In the genomic region with DNA sequence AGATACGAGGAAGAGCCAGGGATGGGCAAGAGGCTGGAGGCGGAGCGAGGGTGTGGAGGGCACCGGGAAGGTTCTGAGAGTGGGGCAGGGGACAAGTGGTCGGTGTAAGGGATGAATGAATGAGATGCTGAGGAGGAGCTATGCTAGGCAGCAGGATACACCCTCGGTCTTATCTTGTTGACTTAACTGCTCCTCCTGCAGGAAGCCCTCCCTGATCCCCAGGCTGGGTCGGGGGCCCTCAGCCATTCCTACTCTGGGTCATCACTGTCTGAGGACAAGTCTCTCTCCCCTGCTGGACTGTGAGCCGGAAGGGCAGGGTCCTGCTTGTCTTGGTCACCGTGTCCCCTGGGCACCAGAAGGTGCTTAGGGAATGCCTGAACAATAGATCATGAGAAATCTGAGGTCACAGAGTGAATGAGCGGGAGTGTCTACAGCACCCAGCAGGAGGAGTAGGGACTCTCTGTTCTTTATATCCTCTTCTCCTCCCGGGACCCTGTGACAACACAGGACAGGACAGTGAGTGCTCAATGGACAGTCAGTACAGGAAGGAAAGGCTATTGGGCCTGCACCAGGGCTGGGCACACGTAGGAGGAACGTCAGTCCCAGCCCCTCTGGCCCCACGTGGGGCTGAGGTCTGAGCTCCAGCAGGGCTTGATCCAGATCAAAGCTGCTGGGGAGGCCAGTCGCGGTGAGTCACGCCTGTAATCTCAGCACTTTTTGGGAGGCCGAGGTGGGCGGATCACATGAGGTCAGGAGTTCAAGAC, we compare ENCODE assay signal across 8 cellular contexts. TPM values are rescaled to one million over a fixed set of nuclear protein-coding genes. Genes with fewer than 3 reads are reported as not detected.
DNase-seq lines count a peak whose midpoint lies in the region; ATAC-seq and TF ChIP-seq lines count a peak whose summit lies in the region.

No MANE protein-coding gene starts in this region.

- H3K9me3 ChIP-seq in stomach: peaks cover 0 to 4% (median 0%) of the 10 kb centered on the region in 4 donors

- H3K4me3 Mint-ChIP-seq in activated CD4-positive, alpha-beta T cell treated with anti-CD3 and anti-CD28 coated beads, Interleukin-2, amount 10 ng/mL, durations not matched to agents 7 days and 5 days: peak overlapping the region; percentile 43
- H3K4me3 Mint-ChIP-seq in WTC11: peak overlapping the region; percentile 68

- CTCF ChIA-PET in activated CD4-positive, alpha-beta T cell treated with anti-CD3 and anti-CD28 coated beads, Interleukin-2, amount 10 ng/mL, durations not matched to agents 7 days and 5 days (lab: Charles Lee): interaction anchor here (0.9 to 1.5 kb wide), 4 partner anchors 10 to 94 kb away, joined by 3 to 5 read pairs (median 3); partner anchors contain the start of genes BLOC1S3 and TRAPPC6A
- CTCF ChIA-PET in WTC11 (lab: Charles Lee): interaction anchor here (0.9 to 3.4 kb wide), 9 partner anchors 8 to 184 kb away, joined by 3 to 21 read pairs (median 8); partner anchors contain the start of genes BLOC1S3 and TRAPPC6A

- TF ChIP-seq CTCF in WTC11 (IDR thresholded peaks at IDR 0.05): no peak
- no peak for TF ChIP-seq CTCF in stomach (IDR thresholded peaks at IDR 0.05)

- TF ChIP-seq POLR2A in stomach (IDR thresholded peaks at IDR 0.05): no peak

- H3K36me3 Mint-ChIP-seq in activated CD4-positive, alpha-beta T cell treated with anti-CD3 and anti-CD28 coated beads, Interleukin-2, amount 10 ng/mL, durations not matched to agents 7 days and 5 days (ENCODE audit: low read depth): peaks cover 4% of the 10 kb centered on the region
- no peaks in the 10 kb centered on the region for H3K36me3 Mint-ChIP-seq in WTC11

- H3K27ac ChIP-seq in stomach: no peak overlapping the region

- peaks cover 38% of the 10 kb centered on the region for H3K27me3 Mint-ChIP-seq in activated CD4-positive, alpha-beta T cell treated with anti-CD3 and anti-CD28 coated beads, Interleukin-2, amount 10 ng/mL, durations not matched to agents 7 days and 5 days
- peaks cover 63% of the 10 kb centered on the region for H3K27me3 Mint-ChIP-seq in WTC11 (ENCODE audit: low read depth)

- H3K27ac Mint-ChIP-seq in activated CD4-positive, alpha-beta T cell treated with anti-CD3 and anti-CD28 coated beads, Interleukin-2, amount 10 ng/mL, durations not matched to agents 7 days and 5 days: no peak overlapping the region
- H3K27ac Mint-ChIP-seq in WTC11: no peak overlapping the region; the same call in 1 of the 2 replicates

- H3K9me3 Mint-ChIP-seq in activated CD4-positive, alpha-beta T cell treated with anti-CD3 and anti-CD28 coated beads, Interleukin-2, amount 10 ng/mL, durations not matched to agents 7 days and 5 days: no peaks in the 10 kb centered on the region
- H3K9me3 Mint-ChIP-seq in WTC11: no peaks in the 10 kb centered on the region

- POLR2A ChIA-PET in activated CD4-positive, alpha-beta T cell treated with anti-CD3 and anti-CD28 coated beads, Interleukin-2, amount 10 ng/mL, durations not matched to agents 7 days and 5 days (lab: Charles Lee): no interaction called here
- POLR2A ChIA-PET in WTC11 (lab: Charles Lee): no interaction called here

- TF ChIP-seq EP300 in stomach (IDR thresholded peaks at IDR 0.05): no peak

- no peak for ATAC-seq in WTC11
- peak; percentile 36 for ATAC-seq in left ventricle myocardium superior
- ATAC-seq in HG02970 (IDR thresholded peaks at IDR 0.05; ENCODE audit: low FRiP score, unreplicated experiment): no peak
- ATAC-seq in GM19351 (IDR thresholded peaks at IDR 0.05; ENCODE audit: unreplicated experiment): no peak

- intact Hi-C loops in left ventricle myocardium superior (cut with micrococcal nuclease) (no loop called here), stomach (cut with DNase I; ENCODE audit: low total_unique reads) (no loop called here)

- peaks cover 26 to 41% (median 31%) of the 10 kb centered on the region in 4 donors for H3K4me1 ChIP-seq in stomach

- H3K4me1 Mint-ChIP-seq in activated CD4-positive, alpha-beta T cell treated with anti-CD3 and anti-CD28 coated beads, Interleukin-2, amount 10 ng/mL, durations not matched to agents 7 days and 5 days: peaks cover 21% of the 10 kb centered on the region
- H3K4me1 Mint-ChIP-seq in WTC11: peaks cover 15% of the 10 kb centered on the region

- peak overlapping the region in 3 of 4 donors; percentile 33 to 45 (median 33) for H3K4me3 ChIP-seq in stomach

- peaks cover 0 to 71% (median 33%) of the 10 kb centered on the region in 3 donors for H3K27me3 ChIP-seq in stomach

- 36 to 59% (median 43%) methylated on average over 17 to 19 of the region's 19 CpGs for WGBS in stomach, 5 donors

- DNase-seq in activated CD4-positive, alpha-beta T cell treated with anti-CD3 and anti-CD28 coated beads, Interleukin-2, amount 10 ng/mL, durations not matched to agents 7 days and 5 days: no peak
- no peak for DNase-seq in activated CD4-positive, alpha-beta T cell treated with anti-CD3 and anti-CD28 coated beads for 1 hour
- no peak for DNase-seq in WTC11 (ENCODE audit: low spot score)
- no peak for DNase-seq in left ventricle myocardium superior
- DNase-seq in stomach: no peak
- no peak for DNase-seq in SKM-1 treated with dmso at 0.1 percent for 144 hours (lab: John Stamatoyannopoulos, UW; ENCODE audit: unreplicated experiment)

- peaks cover 0 to 2% (median 0%) of the 10 kb centered on the region in 4 donors for H3K36me3 ChIP-seq in stomach

TF ChIP-seq in WTC11, 78 proteins besides CTCF, POLR2A, EP300 and RAD21 (continues in another document):
- no peak for TF ChIP-seq ATF1 (CRISPR knock-in tag; IDR thresholded peaks at IDR 0.05)
- no peak for TF ChIP-seq ZSCAN18 (CRISPR knock-in tag; IDR thresholded peaks at IDR 0.05)
- no peak for TF ChIP-seq ZNF263 (CRISPR knock-in tag; IDR thresholded peaks at IDR 0.05; ENCODE audit: low read depth)
- TF ChIP-seq, protein P1, sequence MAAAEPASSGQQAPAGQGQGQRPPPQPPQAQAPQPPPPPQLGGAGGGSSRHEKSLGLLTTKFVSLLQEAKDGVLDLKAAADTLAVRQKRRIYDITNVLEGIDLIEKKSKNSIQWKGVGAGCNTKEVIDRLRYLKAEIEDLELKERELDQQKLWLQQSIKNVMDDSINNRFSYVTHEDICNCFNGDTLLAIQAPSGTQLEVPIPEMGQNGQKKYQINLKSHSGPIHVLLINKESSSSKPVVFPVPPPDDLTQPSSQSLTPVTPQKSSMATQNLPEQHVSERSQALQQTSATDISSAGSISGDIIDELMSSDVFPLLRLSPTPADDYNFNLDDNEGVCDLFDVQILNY (CRISPR knock-in tag; IDR thresholded peaks at IDR 0.05): no peak
- TF ChIP-seq ZNF121 (CRISPR knock-in tag; IDR thresholded peaks at IDR 0.05): peak; percentile 66; the same call in 1 of the 2 replicates
- TF ChIP-seq, protein P2, sequence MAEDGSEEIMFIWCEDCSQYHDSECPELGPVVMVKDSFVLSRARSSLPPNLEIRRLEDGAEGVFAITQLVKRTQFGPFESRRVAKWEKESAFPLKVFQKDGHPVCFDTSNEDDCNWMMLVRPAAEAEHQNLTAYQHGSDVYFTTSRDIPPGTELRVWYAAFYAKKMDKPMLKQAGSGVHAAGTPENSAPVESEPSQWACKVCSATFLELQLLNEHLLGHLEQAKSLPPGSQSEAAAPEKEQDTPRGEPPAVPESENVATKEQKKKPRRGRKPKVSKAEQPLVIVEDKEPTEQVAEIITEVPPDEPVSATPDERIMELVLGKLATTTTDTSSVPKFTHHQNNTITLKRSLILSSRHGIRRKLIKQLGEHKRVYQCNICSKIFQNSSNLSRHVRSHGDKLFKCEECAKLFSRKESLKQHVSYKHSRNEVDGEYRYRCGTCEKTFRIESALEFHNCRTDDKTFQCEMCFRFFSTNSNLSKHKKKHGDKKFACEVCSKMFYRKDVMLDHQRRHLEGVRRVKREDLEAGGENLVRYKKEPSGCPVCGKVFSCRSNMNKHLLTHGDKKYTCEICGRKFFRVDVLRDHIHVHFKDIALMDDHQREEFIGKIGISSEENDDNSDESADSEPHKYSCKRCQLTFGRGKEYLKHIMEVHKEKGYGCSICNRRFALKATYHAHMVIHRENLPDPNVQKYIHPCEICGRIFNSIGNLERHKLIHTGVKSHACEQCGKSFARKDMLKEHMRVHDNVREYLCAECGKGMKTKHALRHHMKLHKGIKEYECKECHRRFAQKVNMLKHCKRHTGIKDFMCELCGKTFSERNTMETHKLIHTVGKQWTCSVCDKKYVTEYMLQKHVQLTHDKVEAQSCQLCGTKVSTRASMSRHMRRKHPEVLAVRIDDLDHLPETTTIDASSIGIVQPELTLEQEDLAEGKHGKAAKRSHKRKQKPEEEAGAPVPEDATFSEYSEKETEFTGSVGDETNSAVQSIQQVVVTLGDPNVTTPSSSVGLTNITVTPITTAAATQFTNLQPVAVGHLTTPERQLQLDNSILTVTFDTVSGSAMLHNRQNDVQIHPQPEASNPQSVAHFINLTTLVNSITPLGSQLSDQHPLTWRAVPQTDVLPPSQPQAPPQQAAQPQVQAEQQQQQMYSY (CRISPR knock-in tag; IDR thresholded peaks at IDR 0.05): no peak

RNA-seq across cellular contexts. Expression of gene NKPD1, which starts 6.5 kb away (rescaled TPM):
- under 1 TPM in 1 of 2 experiments, not detected in 1; 0.17 TPM for total RNA-seq in activated CD4-positive, alpha-beta T cell treated with anti-CD3 and anti-CD28 coated beads, Interleukin-2, amount 10 ng/mL, durations not matched to agents 7 days and 5 days
- total RNA-seq in WTC11 (2021) (0.57 to 1.1 TPM (median 0.76 TPM) in 3 replicates), left ventricle myocardium superior (0.07 TPM), stomach (not detected)
- polyA plus RNA-seq in stomach: under 1 TPM in 1 of 3 donors, not detected in 2; 0.20 TPM

RNA-seq across cellular contexts. Expression of gene TRAPPC6A, which starts 23.8 kb away (rescaled TPM):
- total RNA-seq in activated CD4-positive, alpha-beta T cell treated with anti-CD3 and anti-CD28 coated beads, Interleukin-2, amount 10 ng/mL, durations not matched to agents 7 days and 5 days: 10 to 100 TPM; 55.1 to 64.2 TPM
- total RNA-seq in WTC11 (2021): 59.7 to 75.8 TPM (median 67.1 TPM) in 3 replicates
- total RNA-seq in left ventricle myocardium superior: 13.7 TPM
- total RNA-seq in stomach: 10 to 100 TPM in 3 of 5 donors, 1 to 10 TPM in 1, not detected in 1; 8.7 to 40.7 (median 27.8) TPM
- 10 to 100 TPM; 53.5 to 59.4 (median 58.1) TPM for polyA plus RNA-seq in stomach

RNA-seq across cellular contexts. Expression of gene BLOC1S3, which starts 24.3 kb away (rescaled TPM):
- 10 to 100 TPM; 15.3 to 19.7 TPM for total RNA-seq in activated CD4-positive, alpha-beta T cell treated with anti-CD3 and anti-CD28 coated beads, Interleukin-2, amount 10 ng/mL, durations not matched to agents 7 days and 5 days
- 9.0 to 10.8 TPM (median 10.0 TPM) in 3 replicates for total RNA-seq in WTC11 (2021)
- 6.0 TPM for total RNA-seq in left ventricle myocardium superior
- 10 to 100 TPM in 2 of 5 donors, 1 to 10 TPM in 3; 3.1 to 71.0 (median 8.3) TPM for total RNA-seq in stomach
- 1 to 10 TPM; 3.5 to 7.5 (median 4.3) TPM for polyA plus RNA-seq in stomach
